ENCODE assay signal across 8 cellular contexts in the genomic region with DNA sequence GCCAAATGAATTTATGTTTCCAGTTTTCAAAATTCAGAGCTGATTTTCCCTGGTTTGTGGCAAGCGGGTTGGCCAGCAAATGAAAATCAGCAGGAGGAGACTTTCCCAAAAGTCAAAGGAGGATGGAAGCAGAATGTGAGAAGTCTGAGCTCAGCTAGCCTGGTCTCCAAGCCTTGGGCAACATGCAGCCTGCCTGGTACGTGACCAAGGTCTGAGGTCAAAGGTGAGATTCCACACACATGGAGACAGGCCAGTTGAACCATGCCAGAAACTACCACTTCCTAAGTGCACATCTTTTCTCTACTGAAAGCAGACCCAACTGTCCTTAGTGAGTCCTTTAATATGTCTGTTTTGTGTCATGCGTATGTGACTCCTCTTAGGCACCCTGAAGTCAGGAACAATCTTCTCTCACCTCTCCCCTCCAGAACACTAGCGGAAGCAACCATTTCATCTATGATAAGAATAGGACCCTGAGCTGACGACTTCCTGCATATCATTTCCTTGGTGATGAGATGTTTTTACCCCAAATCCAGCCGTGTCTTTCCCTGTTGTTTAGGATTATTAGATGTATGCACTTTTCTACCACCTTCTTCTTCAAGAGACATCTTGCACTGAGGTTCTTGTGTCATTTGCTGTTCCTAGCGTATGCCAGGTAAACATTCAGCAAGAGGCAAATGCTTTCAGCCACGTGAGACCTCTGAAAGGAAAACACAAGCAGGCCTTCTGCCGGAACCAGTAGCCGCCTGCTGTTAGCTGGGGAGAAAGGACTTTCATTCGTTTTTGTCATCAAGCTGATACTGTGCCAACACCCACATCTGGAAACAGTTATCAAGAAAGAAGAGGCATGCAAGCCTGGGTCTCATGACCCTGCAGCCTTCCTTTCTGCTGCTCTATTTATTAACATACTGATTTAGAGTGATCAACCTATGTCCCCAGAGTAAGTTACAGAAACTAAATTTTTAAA.
DNase-seq lines count a peak whose midpoint lies in the region; ATAC-seq, FAIRE-seq and TF ChIP-seq lines count a peak whose summit lies in the region.

No MANE protein-coding gene starts in this region.

- H3K9me3 ChIP-seq in tibial artery: no peaks in the 10 kb centered on the region

- ATAC-seq in HG03159 (IDR thresholded peaks at IDR 0.05; ENCODE audit: unreplicated experiment): no peak

- TF ChIP-seq CTCF in astrocyte of the spinal cord (IDR thresholded peaks at IDR 0.05; ENCODE audit: low read depth, low read length) (peak; percentile 45), tibial artery (IDR thresholded peaks at IDR 0.05) (peak; percentile 25 to 35)

- peak overlapping the region; percentile 51 to 67 for H3K27ac ChIP-seq in tibial artery

- FAIRE-seq in RCC 7860 (lab: Jason Lieb, UNC): no peak

- in situ Hi-C loops in astrocyte of the spinal cord (cut with HindIII; ENCODE audit: low sequenced_read_pairs): no loop called here

- intact Hi-C loops in tibial artery (cut with DNase I; ENCODE audit: low total_unique reads): no loop called here

- DNase-seq in HS-5 (ENCODE audit: low read depth): peak; percentile 95
- DNase-seq in astrocyte of the spinal cord (ENCODE audit: low read depth, low spot score): peak; percentile 98
- DNase-seq in left kidney (ENCODE audit: low read depth, low spot score): peak; percentile 81
- DNase-seq in tibial artery: peak in 1 of 2 donors; percentile 78
- no peak for DNase-seq in RCC 7860 (ENCODE audit: low spot score)
- DNase-seq in NCI-H2171 (lab: John Stamatoyannopoulos, UW): no peak
- no peak for DNase-seq in HuH-7 (ENCODE audit: low spot score)

- H3K27me3 ChIP-seq in tibial artery: no peaks in the 10 kb centered on the region

- H3K4me3 ChIP-seq in astrocyte of the spinal cord (ENCODE audit: low read depth, low read length): no peak overlapping the region
- H3K4me3 ChIP-seq in tibial artery: no peak overlapping the region

- H3K36me3 ChIP-seq in tibial artery: no peaks in the 10 kb centered on the region

- peaks cover 0 to 94% (median 63%) of the 10 kb centered on the region in 4 donors for H3K4me1 ChIP-seq in tibial artery

Comparison
In these comparisons a context has a peak if more than half of its experiments do, and no peak if none do; other contexts are left out.
1. DNase-seq: peak in HS-5 (single experiment), astrocyte of the spinal cord (single experiment) and left kidney (single experiment); none in RCC 7860 (single experiment), NCI-H2171 (single experiment) and HuH-7 (single experiment).